8 cellular contexts compared by ENCODE assay signal in the genomic region with DNA sequence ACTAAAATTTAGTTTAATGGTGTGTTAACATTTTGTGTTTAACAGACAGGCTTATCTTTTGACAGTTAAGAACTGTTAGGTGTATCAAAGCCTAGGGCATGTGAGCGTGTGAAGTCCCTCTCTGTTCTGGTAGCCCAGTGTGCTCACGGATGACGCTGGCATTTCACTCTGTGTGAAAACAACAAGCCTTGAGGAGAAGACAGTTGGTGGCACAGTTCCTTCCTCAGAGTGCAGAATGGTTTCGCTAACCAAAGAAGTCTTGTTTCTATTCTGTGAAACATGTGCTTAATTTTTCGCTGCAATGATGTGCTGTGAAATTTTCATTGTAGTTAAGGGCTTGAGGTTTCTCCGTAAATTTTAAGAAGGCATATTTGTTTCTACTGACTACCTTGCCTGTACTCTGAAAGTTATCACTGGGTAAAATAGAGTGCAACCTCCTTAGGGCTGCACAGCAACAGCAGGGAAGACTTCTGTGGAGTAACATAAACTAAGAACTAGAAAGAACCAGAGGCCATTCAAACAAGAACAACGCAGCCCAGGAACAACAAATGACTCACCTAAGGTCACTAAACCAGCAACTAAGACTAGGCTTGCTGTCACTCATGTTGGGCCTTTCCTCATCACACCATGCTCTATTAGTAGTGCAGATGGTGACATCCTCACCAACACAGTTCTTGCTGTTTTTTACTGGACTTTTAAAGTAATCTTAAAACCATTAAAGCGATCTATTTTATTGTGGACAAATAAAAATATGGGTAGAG.
DNase-seq lines count a peak whose midpoint lies in the region; ATAC-seq and TF ChIP-seq lines count a peak whose summit lies in the region.

No MANE protein-coding gene starts in this region.

- H3K4me3 Mint-ChIP-seq in memory B cell = no peak overlapping the region

- TF ChIP-seq CTCF in GM10248 (IDR thresholded peaks at IDR 0.05; ENCODE audit: control extremely low read depth, extremely low read depth, low read depth, missing control alignments) = no peak

- no peaks in the 10 kb centered on the region for H3K9me3 Mint-ChIP-seq in memory B cell

- peaks cover 9% of the 10 kb centered on the region for H3K4me1 Mint-ChIP-seq in memory B cell

- no peaks in the 10 kb centered on the region for H3K27me3 Mint-ChIP-seq in memory B cell

- POLR2A ChIA-PET in GM10248 (lab: Yijun Ruan, JAX) = no interaction called here

- H3K36me3 Mint-ChIP-seq in memory B cell = peaks cover 38% of the 10 kb centered on the region

- peak in 3 of 5 donors; percentile 35 to 78 (median 41) for DNase-seq in T-helper 1 cell
- DNase-seq in memory B cell (ENCODE audit: low spot score in 2 of 2) = no peak
- no peak for DNase-seq in GM10248 (ENCODE audit: extremely low spot score)
- DNase-seq in hepatic stellate cell (ENCODE audit: low spot score) = no peak
- no peak for DNase-seq in LoVo (ENCODE audit: low spot score)
- no peak for DNase-seq in DMS 273 (lab: John Stamatoyannopoulos, UW; ENCODE audit: unreplicated experiment)

- peak overlapping the region; percentile 84 for H3K27ac Mint-ChIP-seq in memory B cell

- CTCF ChIA-PET in GM10248 (lab: Yijun Ruan, JAX) = interaction anchor here (2.5 kb wide), 1 partner anchor 19 kb away, joined by 7 read pairs; no protein-coding TSS in a partner anchor

- ATAC-seq in GM18499 (IDR thresholded peaks at IDR 0.05; ENCODE audit: insufficient read depth, unreplicated experiment) (peak; percentile 56), GM21529 (IDR thresholded peaks at IDR 0.05; ENCODE audit: unreplicated experiment) (peak; percentile 83), memory B cell (ENCODE audit: low read depth) (peak; percentile 59)

Comparison
In these comparisons a context has a peak if more than half of its experiments do, and no peak if none do; other contexts are left out.
1. DNase-seq: peak in T-helper 1 cell (3 of 5); none in memory B cell (0 of 2), GM10248 (single experiment), hepatic stellate cell (single experiment), LoVo (single experiment) and DMS 273 (single experiment).
2. Peak in every context shown above with its lines, with median percentiles within 50 percentile points of each other: ATAC-seq.